Comparison of ENCODE assay signal across 17 cellular contexts in genomic region chr1:226630592-226630991, GRCh38.
DNase-seq lines count a peak whose midpoint lies in the region; ATAC-seq and TF ChIP-seq lines count a peak whose summit lies in the region.
"Had no signal": no experiment of that assay in that cellular context is flagged by ENCODE, and none has a peak within 500 bp of the region (broad histone marks: within the 10 kb centered on the region; RNA-seq: fewer than 3 reads in every experiment).

No MANE protein-coding gene starts in this region.

- H3K9me3 Mint-ChIP-seq in activated naive CD4-positive, alpha-beta T cell treated with anti-CD3 and anti-CD28 coated beads, Interleukin-2, amount 50 U/mL, for 24 hours, result no peaks in the 10 kb centered on the region
- H3K9me3 Mint-ChIP-seq in activated naive CD4-positive, alpha-beta T cell treated with anti-CD3 and anti-CD28 coated beads, Interleukin-2, amount 50 U/mL, for 72 hours, result no peaks in the 10 kb centered on the region
- no peaks in the 10 kb centered on the region for H3K9me3 Mint-ChIP-seq in CD8-positive, alpha-beta T cell
- H3K9me3 Mint-ChIP-seq in immature natural killer cell, result no peaks in the 10 kb centered on the region
- H3K9me3 Mint-ChIP-seq in stimulated activated naive B cell treated with anti-CD40 and anti-IgM and Interleukin-4, amounts not matched to agents 10 μg/mL and 1 μg/mL and 100 μg/mL, for 72 hours, result peaks cover 8% of the 10 kb centered on the region in 2 donors

- no peak overlapping the region for H3K27ac ChIP-seq in CD8-positive, alpha-beta T cell (ENCODE audit: low read depth, low read length)
- H3K27ac ChIP-seq: PC-9 had no signal

- no peaks in the 10 kb centered on the region for H3K27me3 Mint-ChIP-seq in activated naive CD4-positive, alpha-beta T cell treated with anti-CD3 and anti-CD28 coated beads, Interleukin-2, amount 50 U/mL, for 24 hours
- no peaks in the 10 kb centered on the region for H3K27me3 Mint-ChIP-seq in CD8-positive, alpha-beta T cell (ENCODE audit: low read depth)
- H3K27me3 Mint-ChIP-seq in immature natural killer cell (ENCODE audit: low read depth in 3 of 3), result peaks cover 3 to 13% (median 11%) of the 10 kb centered on the region in 3 donors
- H3K27me3 Mint-ChIP-seq in stimulated activated naive B cell treated with anti-CD40 and anti-IgM and Interleukin-4, amounts not matched to agents 10 μg/mL and 1 μg/mL and 100 μg/mL, for 72 hours, result no peaks in the 10 kb centered on the region

- peaks cover 44% of the 10 kb centered on the region for H3K4me1 ChIP-seq in CD8-positive, alpha-beta T cell (ENCODE audit: insufficient read depth, low read length)
- H3K4me1 ChIP-seq: BE2C, Caco-2, HAP-1 had no signal

- CTCF ChIA-PET in CD8-positive, alpha-beta T cell (lab: Charles Lee), result interaction anchor here (1.1 to 11.8 kb wide), 5 partner anchors 13 to 206 kb away, joined by 3 to 218 read pairs (median 6); no protein-coding TSS in a partner anchor

- H3K4me3 ChIP-seq in CD8-positive, alpha-beta T cell (ENCODE audit: low read depth, low read length), result no peak overlapping the region
- H3K4me3 ChIP-seq: HAP-1, PC-9 had no signal

- H3K27me3 ChIP-seq in CD8-positive, alpha-beta T cell (ENCODE audit: insufficient read depth, low read length), result no peaks in the 10 kb centered on the region
- H3K27me3 ChIP-seq: BE2C had no signal

- intact Hi-C loops in CD8-positive, alpha-beta T cell (cut with DNase I, micrococcal nuclease), result loop anchor here in 1 of 2 experiments (5.0 kb wide), 1 partner anchor 107 kb away; the partner anchor contains the start of gene ITPKB

- ATAC-seq in activated naive CD4-positive, alpha-beta T cell treated with anti-CD3 and anti-CD28 coated beads, Interleukin-2, amount 50 U/mL, for 72 hours, result no peak
- no peak for ATAC-seq in CD8-positive, alpha-beta T cell
- no peak for ATAC-seq in stimulated activated naive B cell treated with anti-CD40 and anti-IgM and Interleukin-4, amounts not matched to agents 10 μg/mL and 1 μg/mL and 100 μg/mL, for 72 hours (replicated peaks)
- ATAC-seq: HepG2 had no signal

- peaks cover 78% of the 10 kb centered on the region for H3K4me1 Mint-ChIP-seq in activated naive CD4-positive, alpha-beta T cell treated with anti-CD3 and anti-CD28 coated beads, Interleukin-2, amount 50 U/mL, for 24 hours
- H3K4me1 Mint-ChIP-seq in CD8-positive, alpha-beta T cell (ENCODE audit: low read depth), result peaks cover 51% of the 10 kb centered on the region
- peaks cover 31 to 39% of the 10 kb centered on the region in 2 donors for H3K4me1 Mint-ChIP-seq in immature natural killer cell
- peaks cover 66 to 91% of the 10 kb centered on the region in 2 donors for H3K4me1 Mint-ChIP-seq in stimulated activated naive B cell treated with anti-CD40 and anti-IgM and Interleukin-4, amounts not matched to agents 10 μg/mL and 1 μg/mL and 100 μg/mL, for 72 hours

- peak overlapping the region; percentile 85 for H3K27ac Mint-ChIP-seq in activated naive CD4-positive, alpha-beta T cell treated with anti-CD3 and anti-CD28 coated beads, Interleukin-2, amount 50 U/mL, for 24 hours
- peak overlapping the region in 1 of 2 donors; percentile 72 for H3K27ac Mint-ChIP-seq in activated naive CD4-positive, alpha-beta T cell treated with anti-CD3 and anti-CD28 coated beads, Interleukin-2, amount 50 U/mL, for 72 hours
- peak overlapping the region; percentile 32 for H3K27ac Mint-ChIP-seq in CD8-positive, alpha-beta T cell
- peak overlapping the region in 5 of 6 donors; percentile 10 to 71 (median 49) for H3K27ac Mint-ChIP-seq in immature natural killer cell
- peak overlapping the region; percentile 81 for H3K27ac Mint-ChIP-seq in stimulated activated naive B cell treated with anti-CD40 and anti-IgM and Interleukin-4, amounts not matched to agents 10 μg/mL and 1 μg/mL and 100 μg/mL, for 72 hours

- peaks cover 10% of the 10 kb centered on the region for H3K36me3 Mint-ChIP-seq in activated naive CD4-positive, alpha-beta T cell treated with anti-CD3 and anti-CD28 coated beads, Interleukin-2, amount 50 U/mL, for 24 hours
- peaks cover 0 to 22% of the 10 kb centered on the region in 2 donors for H3K36me3 Mint-ChIP-seq in activated naive CD4-positive, alpha-beta T cell treated with anti-CD3 and anti-CD28 coated beads, Interleukin-2, amount 50 U/mL, for 72 hours
- peaks cover 58% of the 10 kb centered on the region for H3K36me3 Mint-ChIP-seq in CD8-positive, alpha-beta T cell
- peaks cover 0 to 16% (median 4%) of the 10 kb centered on the region in 3 donors for H3K36me3 Mint-ChIP-seq in immature natural killer cell
- peaks cover 55 to 83% of the 10 kb centered on the region in 2 donors for H3K36me3 Mint-ChIP-seq in stimulated activated naive B cell treated with anti-CD40 and anti-IgM and Interleukin-4, amounts not matched to agents 10 μg/mL and 1 μg/mL and 100 μg/mL, for 72 hours

- no peaks in the 10 kb centered on the region for H3K9me3 ChIP-seq in CD8-positive, alpha-beta T cell (ENCODE audit: low read length)
- H3K9me3 ChIP-seq: BE2C, Caco-2, HAP-1 had no signal

- DNase-seq in activated naive CD4-positive, alpha-beta T cell treated with anti-CD3 and anti-CD28 coated beads, Interleukin-2, amount 50 U/mL, for 72 hours (ENCODE audit: low spot score in 2 of 2), result no peak
- no peak for DNase-seq in CD8-positive, alpha-beta T cell
- DNase-seq in immature natural killer cell (no peak), NCI-H748 (lab: John Stamatoyannopoulos, UW; ENCODE audit: unreplicated experiment) (no peak), DMS79 treated with DMSO at 0.1 percent for 48 hours (lab: John Stamatoyannopoulos, UW) (no peak), C1 segment of cervical spinal cord (lab: John Stamatoyannopoulos, UW) (no peak)
- no peak for DNase-seq in stimulated activated naive B cell treated with anti-CD40 and anti-IgM and Interleukin-4, amounts not matched to agents 10 μg/mL and 1 μg/mL and 100 μg/mL, for 72 hours
- DNase-seq: BE2C, Caco-2, DMS53, NCI-H1105 treated with DMSO at 0.1 percent for 48 hours, NCI-H187 treated with DMSO at 0.1 percent for 48 hours, NCI-H748 treated with DMSO at 0.1 percent for 48 hours, PC-9 had no signal

- TF ChIP-seq CTCF in CD8-positive, alpha-beta T cell (IDR thresholded peaks at IDR 0.05), result no peak

- POLR2A ChIA-PET in CD8-positive, alpha-beta T cell (lab: Charles Lee), result interaction anchor here (0.9 to 1.1 kb wide), 2 partner anchors 57 to 109 kb away, joined by 4 read pairs; partner anchors contain the start of gene ITPKB

- no peak overlapping the region for H3K4me3 Mint-ChIP-seq in activated naive CD4-positive, alpha-beta T cell treated with anti-CD3 and anti-CD28 coated beads, Interleukin-2, amount 50 U/mL, for 24 hours
- H3K4me3 Mint-ChIP-seq in CD8-positive, alpha-beta T cell, result no peak overlapping the region
- no peak overlapping the region for H3K4me3 Mint-ChIP-seq in immature natural killer cell
- no peak overlapping the region for H3K4me3 Mint-ChIP-seq in stimulated activated naive B cell treated with anti-CD40 and anti-IgM and Interleukin-4, amounts not matched to agents 10 μg/mL and 1 μg/mL and 100 μg/mL, for 72 hours

- H3K36me3 ChIP-seq in CD8-positive, alpha-beta T cell (ENCODE audit: insufficient read depth, low read length), result peaks cover 21% of the 10 kb centered on the region
- H3K36me3 ChIP-seq: BE2C, HAP-1 had no signal
